Comparison of ENCODE assay signal across 22 cellular contexts in the genomic region with DNA sequence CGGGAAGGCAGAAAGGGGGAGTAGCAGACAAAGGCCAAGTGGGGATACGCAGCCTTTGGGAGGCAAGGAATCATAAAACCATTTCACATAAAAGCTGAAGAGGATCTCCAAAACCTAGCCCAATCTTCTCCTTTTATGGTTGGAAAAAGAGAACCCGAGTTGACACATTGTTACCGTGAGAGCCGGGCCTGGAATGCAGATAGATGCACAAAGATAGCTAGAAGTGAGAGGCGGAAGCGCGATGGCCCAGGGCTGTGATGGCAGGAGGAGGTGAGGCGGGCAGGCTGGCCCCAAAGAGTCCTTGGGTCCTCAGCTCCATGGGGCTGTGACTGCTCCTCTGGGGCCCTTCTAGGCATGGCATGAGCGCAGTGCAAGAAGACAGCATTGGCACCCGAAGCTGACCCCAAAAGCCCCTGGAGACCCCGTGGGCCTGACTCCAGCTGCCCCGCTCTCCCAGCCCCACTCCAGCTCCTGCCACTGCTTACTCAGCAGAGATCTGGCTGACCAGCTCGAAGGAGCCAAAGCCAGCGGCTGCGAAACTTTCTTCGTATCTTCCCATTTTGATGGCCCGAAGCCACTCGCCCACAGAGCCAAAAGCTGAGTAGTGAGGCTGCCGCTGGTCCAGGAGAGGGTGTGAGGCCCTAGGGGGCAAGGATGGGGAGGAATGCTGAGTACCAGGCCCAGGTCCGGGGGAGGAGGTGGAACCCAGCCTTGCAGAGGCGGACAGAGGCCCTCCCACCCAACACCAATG. TPM values are rescaled to one million over a fixed set of nuclear protein-coding genes. Genes with fewer than 3 reads are reported as not detected.
DNase-seq lines count a peak whose midpoint lies in the region; ATAC-seq and TF ChIP-seq lines count a peak whose summit lies in the region.
"Had no signal": no experiment of that assay in that cellular context is flagged by ENCODE, and none has a peak within 500 bp of the region (broad histone marks: within the 10 kb centered on the region; RNA-seq: fewer than 3 reads in every experiment).

No MANE protein-coding gene starts in this region.

- no peak for DNase-seq in RWPE2 (ENCODE audit: low spot score)
- no peak for DNase-seq in NCI-H2196 (lab: John Stamatoyannopoulos, UW; ENCODE audit: unreplicated experiment)
- DNase-seq in NCI-H1105 treated with DMSO at 0.1 percent for 48 hours (lab: John Stamatoyannopoulos, UW) = no peak
- no peak for DNase-seq in SJCRH30
- DNase-seq: activated CD4-positive, alpha-beta T cell treated with anti-CD3 and anti-CD28 coated beads for 1 hour; activated naive CD4-positive, alpha-beta T cell; activated T-cell treated with anti-CD3 and anti-CD28 coated beads, Interleukin-2, amount 50 U/mL, for 1 hour; CD8-positive, alpha-beta T cell; central memory CD4-positive, alpha-beta T cell; dorsolateral prefrontal cortex; islet precursor cell; Karpas-422; lower lobe of right lung; NCI-H187; NCI-H2227 treated with DMSO at 0.1 percent for 48 hours; SW 1271 had no signal

- TF ChIP-seq POLR2A in gastroesophageal sphincter (IDR thresholded peaks at IDR 0.05) = no peak

- TF ChIP-seq EP300 in gastroesophageal sphincter (IDR thresholded peaks at IDR 0.05) = no peak

- peaks cover 55 to 72% (median 64%) of the 10 kb centered on the region in 10 experiments for H3K4me1 ChIP-seq in BLaER1 treated with 17β-estradiol and CSF1 and Interleukin-3, amounts not matched to agents 10 nM and 100 nM
- H3K4me1 ChIP-seq in RWPE2 (ENCODE audit: insufficient read depth, poor library complexity, severe bottlenecking) = peaks cover 34% of the 10 kb centered on the region
- H3K4me1 ChIP-seq in gastroesophageal sphincter = peaks cover 0 to 63% (median 12%) of the 10 kb centered on the region in 3 donors
- H3K4me1 ChIP-seq in rectal smooth muscle tissue (ENCODE audit: control insufficient read depth, insufficient read depth, low read length) = peaks cover 3% of the 10 kb centered on the region
- peaks cover 19% of the 10 kb centered on the region for H3K4me1 ChIP-seq in SJCRH30
- H3K4me1 ChIP-seq: parathyroid adenoma had no signal

- H3K9ac ChIP-seq in BLaER1 treated with 17β-estradiol and CSF1 and Interleukin-3, amounts not matched to agents 10 nM and 100 nM = peak overlapping the region in 10 of 11 experiments; percentile 21 to 92 (median 84); a peak in 17 of 22 replicates
- H3K9ac ChIP-seq in rectal smooth muscle tissue (ENCODE audit: low read length) = no peak overlapping the region
- H3K9ac ChIP-seq: parathyroid adenoma had no signal

- H3K27me3 ChIP-seq in BLaER1 treated with 17β-estradiol and CSF1 and Interleukin-3, amounts not matched to agents 10 nM and 100 nM = no peaks in the 10 kb centered on the region
- no peaks in the 10 kb centered on the region for H3K27me3 ChIP-seq in RWPE2 (ENCODE audit: insufficient read depth, poor library complexity, severe bottlenecking)
- no peaks in the 10 kb centered on the region for H3K27me3 ChIP-seq in gastroesophageal sphincter
- no peaks in the 10 kb centered on the region for H3K27me3 ChIP-seq in rectal smooth muscle tissue (ENCODE audit: control insufficient read depth, insufficient read depth, low read length)
- H3K27me3 ChIP-seq in SJCRH30 = no peaks in the 10 kb centered on the region

- 48 to 63% methylated on average over 4 to 8 of the region's 22 CpGs for WGBS in gastroesophageal sphincter (ENCODE audit: low coverage in 1 of 2), 2 donors

- no peaks in the 10 kb centered on the region for H3K9me3 ChIP-seq in BLaER1 treated with 17β-estradiol and CSF1 and Interleukin-3, amounts not matched to agents 10 nM and 100 nM (replicated peaks in 1 of 11)
- H3K9me3 ChIP-seq in RWPE2 (ENCODE audit: severe bottlenecking) (no peaks in the 10 kb centered on the region), gastroesophageal sphincter (no peaks in the 10 kb centered on the region), SJCRH30 (replicated peaks) (no peaks in the 10 kb centered on the region)
- H3K9me3 ChIP-seq: lower lobe of right lung had no signal

- ATAC-seq in RWPE2 (ENCODE audit: low read depth) (no peak), gastroesophageal sphincter (no peak), HG02870 (IDR thresholded peaks at IDR 0.05; ENCODE audit: unreplicated experiment) (no peak)
- ATAC-seq: CD8-positive, alpha-beta T cell; lower lobe of right lung; natural killer cell treated with Interleukin-12 subunit alpha and Interleukin-12 subunit beta and Interleukin-15 and Interleukin-18, amount 100 ng/mL, for 72 hours had no signal

- peak overlapping the region in 10 of 11 experiments; percentile 13 to 99 (median 94); a peak in 19 of 22 replicates for H3K27ac ChIP-seq in BLaER1 treated with 17β-estradiol and CSF1 and Interleukin-3, amounts not matched to agents 10 nM and 100 nM
- H3K27ac ChIP-seq in RWPE2 (ENCODE audit: poor library complexity, severe bottlenecking) (peak overlapping the region; percentile 95), gastroesophageal sphincter (peak overlapping the region in 3 of 4 donors; percentile 62 to 86 (median 74)), rectal smooth muscle tissue (ENCODE audit: low read depth, low read length) (peak overlapping the region; percentile 70), SJCRH30 (no peak overlapping the region)
- H3K27ac ChIP-seq: parathyroid adenoma had no signal

- H3K4me3 ChIP-seq in BLaER1 treated with 17β-estradiol and CSF1 and Interleukin-3, amounts not matched to agents 10 nM and 100 nM = peak overlapping the region in 1 of 10 experiments; percentile 12; a peak in 2 of 20 replicates
- no peak overlapping the region for H3K4me3 ChIP-seq in RWPE2 (ENCODE audit: severe bottlenecking)
- H3K4me3 ChIP-seq in gastroesophageal sphincter = no peak overlapping the region
- no peak overlapping the region for H3K4me3 ChIP-seq in rectal smooth muscle tissue (ENCODE audit: low read length)
- no peak overlapping the region for H3K4me3 ChIP-seq in SJCRH30
- H3K4me3 ChIP-seq: dorsolateral prefrontal cortex, lower lobe of right lung had no signal

- peaks cover 54 to 86% (median 61%) of the 10 kb centered on the region in 11 experiments for H3K36me3 ChIP-seq in BLaER1 treated with 17β-estradiol and CSF1 and Interleukin-3, amounts not matched to agents 10 nM and 100 nM
- H3K36me3 ChIP-seq in RWPE2 (ENCODE audit: low read depth) (peaks cover 67% of the 10 kb centered on the region), gastroesophageal sphincter (peaks cover 0 to 55% of the 10 kb centered on the region in 2 donors), rectal smooth muscle tissue (ENCODE audit: control insufficient read depth, insufficient read depth, low read length) (peaks cover 5% of the 10 kb centered on the region), SJCRH30 (peaks cover 49% of the 10 kb centered on the region)

- TF ChIP-seq CTCF in RWPE2 (IDR thresholded peaks at IDR 0.05; ENCODE audit: poor library complexity, severe bottlenecking) (no peak), gastroesophageal sphincter (IDR thresholded peaks at IDR 0.05) (no peak)

- H3K4me2 ChIP-seq in BLaER1 treated with 17β-estradiol and CSF1 and Interleukin-3, amounts not matched to agents 10 nM and 100 nM = peak overlapping the region; percentile 92 to 100 (median 99); a peak in 21 of 22 replicates

- H4K20me1 ChIP-seq in BLaER1 treated with 17β-estradiol and CSF1 and Interleukin-3, amounts not matched to agents 10 nM and 100 nM = no peaks in the 10 kb centered on the region

RNA-seq across cellular contexts. Expression of a gene that starts 22.5 kb away (rescaled TPM):
- total RNA-seq in gastroesophageal sphincter = 10 to 100 TPM; 19.0 to 55.6 (median 41.5) TPM
- total RNA-seq in SJCRH30 (2014; rRNA removed; shearing (Covaris generic)) = 61.7 and 62.3 TPM in 2 replicates

RNA-seq across cellular contexts. Expression of a gene that starts 47.7 kb away (rescaled TPM):
- 10 to 100 TPM; 11.2 to 32.9 (median 20.2) TPM for total RNA-seq in gastroesophageal sphincter
- 12.2 and 15.0 TPM in 2 replicates for total RNA-seq in SJCRH30 (2014; rRNA removed; shearing (Covaris generic))
